Comparison of ENCODE assay signal across 19 cellular contexts in the genomic region with DNA sequence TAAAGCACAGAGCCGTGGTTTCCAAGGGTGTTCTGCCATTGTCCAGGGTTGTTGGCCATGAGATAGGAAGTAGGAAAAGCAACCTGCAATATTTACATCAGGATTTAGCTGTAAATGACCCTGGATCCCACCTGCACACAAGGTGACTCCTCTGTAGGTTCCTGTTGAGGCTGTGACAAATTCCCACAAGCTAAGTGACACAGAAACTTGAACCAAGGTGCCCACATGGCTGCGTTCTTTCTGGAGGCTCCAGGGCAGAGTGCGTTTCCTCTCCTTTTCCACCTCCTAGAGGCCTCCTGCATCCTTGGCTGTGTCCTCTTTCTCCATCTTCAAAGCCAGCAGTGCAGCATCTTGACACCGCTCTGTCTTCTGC. TPM values are rescaled to one million over a fixed set of nuclear protein-coding genes. Genes with fewer than 3 reads are reported as not detected.
"Had no signal": no experiment of that assay in that cellular context is flagged by ENCODE, and none has a peak within 500 bp of the region (broad histone marks: within the 10 kb centered on the region; RNA-seq: fewer than 3 reads in every experiment).

No MANE protein-coding gene starts in this region.

- H3K9me3 ChIP-seq: MG63 had no signal

- DNase-seq: KG1, NCI-H1092 treated with DMSO at 0.1 percent for 48 hours, NCI-H1436, NCI-H187, NCI-H2029, NCI-H2081 treated with DMSO at 0.1 percent for 48 hours, NCI-H2171, NCI-H446, NCI-H510A, NCI-H524 treated with DMSO at 0.1 percent for 48 hours, NCI-H69, NCI-H774, Right ventricle myocardium superior, SIG-M5 had no signal

- H3K36me3 ChIP-seq: MG63, SJSA1 had no signal

- H3K4me3 ChIP-seq: MG63, SJSA1, SK-N-MC had no signal

- H3K4me1 ChIP-seq: SJSA1 had no signal

- H3K27me3 ChIP-seq: MG63, SJSA1 had no signal

- H3K27ac ChIP-seq: SJSA1, SK-N-MC had no signal

RNA-seq across cellular contexts. Expression of a gene that starts 11.9 kb away (rescaled TPM):
- total RNA-seq: HT-29, IMR-90, SJSA1 had no signal
- polyA plus RNA-seq: IMR-90 had no signal

RNA-seq across cellular contexts. Expression of a gene that starts 39.0 kb away (rescaled TPM):
- total RNA-seq: HT-29, IMR-90, SJSA1 had no signal
- polyA plus RNA-seq: IMR-90 had no signal
